Comparison of ENCODE assay signal across 8 cellular contexts in genomic region chr1:39954870-39955546, GRCh38. TPM values are rescaled to one million over a fixed set of nuclear protein-coding genes. Genes with fewer than 3 reads are reported as not detected.
DNase-seq lines count a peak whose midpoint lies in the region; ATAC-seq, FAIRE-seq and TF ChIP-seq lines count a peak whose summit lies in the region.

Gene MFSD2A, plus strand, starts transcription at chr1:39955145. Its CDS starts 148 bp downstream, at chr1:39955293.

- ATAC-seq in HG03520 (IDR thresholded peaks at IDR 0.05; ENCODE audit: unreplicated experiment) = peak; percentile 60
- ATAC-seq in effector memory CD8-positive, alpha-beta T cell (replicated peaks) = peak; percentile 89
- ATAC-seq in memory B cell (ENCODE audit: low read depth) = peak; percentile 97

- no peak for FAIRE-seq in GM19239 (lab: Jason Lieb, UNC)

- peaks cover 0 to 16% of the 10 kb centered on the region in 2 donors for H3K27me3 Mint-ChIP-seq in effector memory CD8-positive, alpha-beta T cell
- H3K27me3 Mint-ChIP-seq in memory B cell = no peaks in the 10 kb centered on the region

- CTCF ChIA-PET in activated CD8-positive, alpha-beta memory T cell treated with anti-CD3 and anti-CD28 coated beads for 36 hours (lab: Charles Lee) = interaction anchor here (0.8 to 1.2 kb wide), 2 partner anchors 35 to 59 kb away, joined by 3 to 5 read pairs; no protein-coding TSS in a partner anchor

- POLR2A ChIA-PET in activated CD8-positive, alpha-beta memory T cell treated with anti-CD3 and anti-CD28 coated beads for 36 hours (lab: Charles Lee) = interaction anchor here (1.0 kb wide), 1 partner anchor 36 kb away, joined by 3 read pairs; no protein-coding TSS in a partner anchor

- DNase-seq in AG09319 (ENCODE audit: extremely low read depth, low read depth) (peak; percentile 66), GM19239 (ENCODE audit: insufficient read length, low spot score) (peak; percentile 86), NCI-H748 treated with DMSO at 0.1 percent for 48 hours (lab: John Stamatoyannopoulos, UW) (peak; percentile 100), memory B cell (ENCODE audit: low spot score in 2 of 2) (peak; percentile 78 to 80)
- peak; percentile 75 to 77 (median 76) for DNase-seq in effector memory CD8-positive, alpha-beta T cell
- DNase-seq in stimulated activated CD8-positive, alpha-beta memory T cell treated with anti-CD3 and anti-CD28 coated beads, Interleukin-12 subunit alpha, Interleukin-12 subunit beta, amount 100 ng/mL, for 1 hour (ENCODE audit: low read depth) = peak; percentile 74

- H3K27ac Mint-ChIP-seq in effector memory CD8-positive, alpha-beta T cell = peak within 1 kb of the TSS; percentile 87 to 92
- H3K27ac Mint-ChIP-seq in memory B cell = peak within 1 kb of the TSS; percentile 38

- peaks cover 5% of the 10 kb centered on the region for H3K36me3 Mint-ChIP-seq in effector memory CD8-positive, alpha-beta T cell (ENCODE audit: insufficient read depth)
- H3K36me3 Mint-ChIP-seq in memory B cell = peaks cover 2% of the 10 kb centered on the region

- no peaks in the 10 kb centered on the region for H3K9me3 Mint-ChIP-seq in effector memory CD8-positive, alpha-beta T cell
- no peaks in the 10 kb centered on the region for H3K9me3 Mint-ChIP-seq in memory B cell

- peak within 1 kb of the TSS; percentile 90 to 92 for H3K4me3 Mint-ChIP-seq in effector memory CD8-positive, alpha-beta T cell
- H3K4me3 Mint-ChIP-seq in memory B cell = peak within 1 kb of the TSS; percentile 93

- no peak for TF ChIP-seq CTCF in AG09319 (IDR thresholded peaks at IDR 0.05; ENCODE audit: low read depth, low read length)

- peaks cover 18 to 19% of the 10 kb centered on the region in 2 donors for H3K4me1 Mint-ChIP-seq in effector memory CD8-positive, alpha-beta T cell (ENCODE audit: low read depth in 2 of 2)
- H3K4me1 Mint-ChIP-seq in memory B cell = peaks cover 31% of the 10 kb centered on the region

RNA-seq across cellular contexts. Expression of gene MFSD2A, which starts in this region (rescaled TPM):
- total RNA-seq in activated CD8-positive, alpha-beta memory T cell treated with anti-CD3 and anti-CD28 coated beads for 36 hours = 10 to 100 TPM; 23.7 to 24.0 TPM

Comparison
In these comparisons a context has a peak if more than half of its experiments do, and no peak if none do; other contexts are left out.
1. Peak in every context shown above with its lines: DNase-seq and ATAC-seq.